13 cellular contexts compared by ENCODE assay signal in genomic region chr11:46249103-46249942, GRCh38. TPM values are rescaled to one million over a fixed set of nuclear protein-coding genes. Genes with fewer than 3 reads are reported as not detected.
DNase-seq lines count a peak whose midpoint lies in the region; ATAC-seq lines count a peak whose summit lies in the region.
"Had no signal": no experiment of that assay in that cellular context is flagged by ENCODE, and none has a peak within 500 bp of the region (broad histone marks: within the 10 kb centered on the region; RNA-seq: fewer than 3 reads in every experiment).

No MANE protein-coding gene starts in this region.

- DNase-seq in DMS 273 (lab: John Stamatoyannopoulos, UW; ENCODE audit: unreplicated experiment) (peak; percentile 55), LHCN-M2 (ENCODE audit: low read depth) (peak; percentile 77), astrocyte of the hippocampus (ENCODE audit: low read depth, low spot score) (peak; percentile 62), left lobe of liver (ENCODE audit: low spot score) (peak; percentile 22), midbrain (lab: John Stamatoyannopoulos, UW) (no peak)
- DNase-seq in activated CD8-positive, alpha-beta memory T cell treated with anti-CD3 and anti-CD28 coated beads for 24 hours: no peak
- DNase-seq in NK-92 treated with Interleukin-12 subunit alpha and Interleukin-12 subunit beta, amount 100 ng/mL, for 24 hours (lab: John Stamatoyannopoulos, UW): no peak
- DNase-seq: activated gamma-delta T cell treated with Interleukin-2 at 50 U/mL for 16 hours; left ventricle myocardium inferior; NCI-H510A; sigmoid colon; stimulated activated naive B cell treated with anti-CD40 and anti-IgM and Interleukin-4, amounts not matched to agents 10 μg/mL and 1 μg/mL and 100 μg/mL, for 72 hours had no signal

- ATAC-seq in left lobe of liver (no peak), GM19395 (IDR thresholded peaks at IDR 0.05; ENCODE audit: unreplicated experiment) (no peak)
- ATAC-seq: stimulated activated naive B cell treated with anti-CD40 and anti-IgM and Interleukin-4, amounts not matched to agents 10 μg/mL and 1 μg/mL and 100 μg/mL, for 72 hours had no signal

RNA-seq across cellular contexts. Expression of gene CREB3L1, which starts 28.1 kb away (rescaled TPM):
- 21.0 and 23.9 TPM in 2 replicates for total RNA-seq in LHCN-M2 (2014; rRNA removed)
- 126 TPM for polyA plus RNA-seq in LHCN-M2 (2012)
- 0.30 TPM for total RNA-seq in left lobe of liver

Comparison
In these comparisons a context has a peak if more than half of its experiments do, and no peak if none do; other contexts are left out.
1. DNase-seq: peak in DMS 273 (single experiment), LHCN-M2 (single experiment), astrocyte of the hippocampus (single experiment) and left lobe of liver (single experiment); none in activated CD8-positive, alpha-beta memory T cell treated with anti-CD3 and anti-CD28 coated beads for 24 hours (single experiment), NK-92 treated with Interleukin-12 subunit alpha and Interleukin-12 subunit beta, amount 100 ng/mL, for 24 hours (single experiment) and midbrain (single experiment).
2. RNA of gene CREB3L1, which starts 28.1 kb away (total RNA-seq): 21.0 to 23.9 TPM in LHCN-M2; 0.30 TPM in left lobe of liver (single experiment); every median in the first group is over 10 times any median in the second.